Comparison of ENCODE assay signal across 8 cellular contexts in the genomic region with DNA sequence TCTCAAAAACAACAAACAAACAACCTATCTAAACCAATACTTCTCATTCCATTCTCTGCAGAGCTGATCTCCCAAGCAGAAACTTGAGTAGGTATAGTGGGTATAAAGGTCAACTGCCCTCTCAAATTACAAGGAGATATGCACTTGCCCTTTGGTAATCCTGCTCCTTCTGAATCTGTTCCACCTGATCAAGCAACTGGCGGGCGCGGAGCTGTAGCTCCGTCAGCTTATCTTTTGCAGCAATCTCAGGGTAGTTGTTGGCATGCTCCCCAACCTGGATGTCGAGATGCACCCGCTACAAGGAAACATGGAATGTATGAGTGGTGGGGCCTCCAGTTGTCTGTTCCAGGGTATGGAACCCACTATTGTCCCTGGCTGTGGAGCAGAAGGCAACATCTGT. TPM values are rescaled to one million over a fixed set of nuclear protein-coding genes. Genes with fewer than 3 reads are reported as not detected.
DNase-seq lines count a peak whose midpoint lies in the region; ATAC-seq and TF ChIP-seq lines count a peak whose summit lies in the region.

No MANE protein-coding gene starts in this region.

- H3K4me1 ChIP-seq in DOHH2 (ENCODE audit: control insufficient read depth, low read length) (peaks cover 30% of the 10 kb centered on the region), PC-9 (replicated peaks; ENCODE audit: insufficient read depth) (peaks cover 27% of the 10 kb centered on the region), esophagus muscularis mucosa (peaks cover 16 to 32% (median 28%) of the 10 kb centered on the region in 4 donors)

- peaks cover 2% of the 10 kb centered on the region for H3K27me3 Mint-ChIP-seq in progenitor cell of endocrine pancreas

- peaks cover 17% of the 10 kb centered on the region for H3K36me3 Mint-ChIP-seq in progenitor cell of endocrine pancreas (ENCODE audit: insufficient read depth)

- H3K4me1 Mint-ChIP-seq in progenitor cell of endocrine pancreas (ENCODE audit: low read depth), result peaks cover 15% of the 10 kb centered on the region

- H2AFZ ChIP-seq in PC-9, result peak overlapping the region; percentile 88; the same call in 1 of the 2 replicates

- POLR2A ChIA-PET in PC-9 (lab: Charles Lee; ENCODE audit: unreplicated experiment), result interaction anchor here (0.6 to 1.3 kb wide), 9 partner anchors 213 to 584 kb away, joined by 3 to 6 read pairs (median 3); no protein-coding TSS in a partner anchor

- peak overlapping the region; percentile 87 for H3K4me3 Mint-ChIP-seq in progenitor cell of endocrine pancreas (ENCODE audit: low read depth)

- H3K79me2 ChIP-seq in DOHH2 (ENCODE audit: control insufficient read depth, low read length), result peaks cover 47% of the 10 kb centered on the region
- peaks cover 41% of the 10 kb centered on the region for H3K79me2 ChIP-seq in PC-9 (ENCODE audit: low read depth)

- H3K27ac Mint-ChIP-seq in progenitor cell of endocrine pancreas, result peak overlapping the region; percentile 98

- no peaks in the 10 kb centered on the region for H3K9me3 Mint-ChIP-seq in progenitor cell of endocrine pancreas (ENCODE audit: low read depth)

- no peaks in the 10 kb centered on the region for H4K20me1 ChIP-seq in DOHH2 (ENCODE audit: control insufficient read depth, insufficient read depth, low read depth, low read length)
- H4K20me1 ChIP-seq in PC-9 (ENCODE audit: insufficient read depth), result peaks cover 5% of the 10 kb centered on the region

- H3K27ac ChIP-seq in DOHH2 (ENCODE audit: low read depth, low read length) (peak overlapping the region; percentile 69), PC-9 (peak overlapping the region; percentile 78), esophagus muscularis mucosa (replicated peaks in 1 of 4) (peak overlapping the region; percentile 94 to 98 (median 96))

- intact Hi-C loops in PC-9 (cut with micrococcal nuclease; ENCODE audit: unreplicated experiment), result loop anchor here (10.0 kb wide), 1 partner anchor 404 kb away; no protein-coding TSS in a partner anchor
- intact Hi-C loops in esophagus muscularis mucosa (cut with DNase I), result loop anchor here (10.0 kb wide), 1 partner anchor 404 kb away; no protein-coding TSS in a partner anchor

- TSS peak; percentile 28 for BruUV-seq in PC-9 (replicated peaks; lab: Mats Ljungman, UMichigan)

- TF ChIP-seq CTCF in DOHH2 (IDR thresholded peaks at IDR 0.05; ENCODE audit: low read depth, low read length, poor library complexity, severe bottlenecking) (no peak), PC-9 (conservative IDR thresholded peaks at IDR 0.05) (no peak), esophagus muscularis mucosa (IDR thresholded peaks at IDR 0.05) (no peak), progenitor cell of endocrine pancreas (IDR thresholded peaks at IDR 0.05; ENCODE audit: unreplicated experiment) (no peak)

- H3K9me2 ChIP-seq in DOHH2 (replicated peaks; ENCODE audit: control insufficient read depth, low read length) (no peaks in the 10 kb centered on the region), PC-9 (ENCODE audit: insufficient read depth) (no peaks in the 10 kb centered on the region)

- TF ChIP-seq POLR2A in esophagus muscularis mucosa (IDR thresholded peaks at IDR 0.05; ENCODE audit: low read depth) (no peak), GM18505 (IDR thresholded peaks at IDR 0.05; ENCODE audit: borderline replicate concordance, extremely low read depth, insufficient read depth, insufficient read length) (no peak)

- 69% methylated on average over 5 of the region's 6 CpGs for WGBS in esophagus muscularis mucosa

- H3F3A ChIP-seq in DOHH2 (ENCODE audit: control insufficient read depth, insufficient read depth) (peaks cover 13% of the 10 kb centered on the region), PC-9 (ENCODE audit: insufficient read depth, low read depth) (peaks cover 61% of the 10 kb centered on the region)

- DNase-seq in PC-9 (peak; percentile 73 to 97), esophagus muscularis mucosa (ENCODE audit: extremely low spot score) (no peak), progenitor cell of endocrine pancreas (ENCODE audit: low spot score, unreplicated experiment) (no peak), hepatic stellate cell (ENCODE audit: low spot score) (no peak)

- ATAC-seq in GM19035 (IDR thresholded peaks at IDR 0.05; ENCODE audit: unreplicated experiment), result no peak
- no peak for ATAC-seq in HG03460 (IDR thresholded peaks at IDR 0.05; ENCODE audit: unreplicated experiment)
- no peak for ATAC-seq in GM18505 (IDR thresholded peaks at IDR 0.05; ENCODE audit: unreplicated experiment)

- H3K36me3 ChIP-seq in DOHH2 (ENCODE audit: control insufficient read depth, low read length), result peaks cover 50% of the 10 kb centered on the region
- H3K36me3 ChIP-seq in PC-9 (ENCODE audit: low read depth), result peaks cover 24% of the 10 kb centered on the region
- peaks cover 17 to 51% (median 34%) of the 10 kb centered on the region in 4 donors for H3K36me3 ChIP-seq in esophagus muscularis mucosa

- H3K27me3 ChIP-seq in DOHH2 (ENCODE audit: control insufficient read depth, low read length) (no peaks in the 10 kb centered on the region), PC-9 (ENCODE audit: insufficient read depth, low read depth) (no peaks in the 10 kb centered on the region), esophagus muscularis mucosa (no peaks in the 10 kb centered on the region)

- H3K4me2 ChIP-seq in DOHH2 (ENCODE audit: low read length) (peak overlapping the region; percentile 95), PC-9 (peak overlapping the region; percentile 99)

- no peak for TF ChIP-seq EP300 in esophagus muscularis mucosa (IDR thresholded peaks at IDR 0.05)

- H3K9me3 ChIP-seq in DOHH2 (ENCODE audit: control insufficient read depth, insufficient read depth, low read length) (no peaks in the 10 kb centered on the region), PC-9 (ENCODE audit: insufficient read depth, low read depth) (no peaks in the 10 kb centered on the region), esophagus muscularis mucosa (no peaks in the 10 kb centered on the region)

- CTCF ChIA-PET in PC-9 (lab: Charles Lee), result interaction anchor here (0.5 to 1.4 kb wide), 3 partner anchors 241 to 300 kb away, joined by 3 read pairs; no protein-coding TSS in a partner anchor

- H3K4me3 ChIP-seq in DOHH2 (ENCODE audit: low read length) (peak overlapping the region; percentile 89), PC-9 (peak overlapping the region; percentile 92), esophagus muscularis mucosa (peak overlapping the region; percentile 82 to 97 (median 84))

RNA-seq across cellular contexts. Expression of a gene that starts 1.1 kb away (rescaled TPM):
- total RNA-seq in PC-9 (2021), result 134 and 161 TPM in 2 replicates
- total RNA-seq in esophagus muscularis mucosa, result 100 to 1,000 TPM in 2 of 4 donors, 10 to 100 TPM in 2; 82.3 to 154 (median 116) TPM
- total RNA-seq in progenitor cell of endocrine pancreas, result 117 and 119 TPM in 2 replicates

RNA-seq across cellular contexts. Expression of a gene that starts 7.2 kb away (rescaled TPM):
- total RNA-seq in PC-9 (2021) (113 and 125 TPM in 2 replicates), esophagus muscularis mucosa (10 to 100 TPM; 35.3 to 54.2 (median 49.4) TPM), progenitor cell of endocrine pancreas (111 and 120 TPM in 2 replicates)

RNA-seq across cellular contexts. Expression of a gene that starts 25.5 kb away (rescaled TPM):
- 93.6 and 135 TPM in 2 replicates for total RNA-seq in PC-9 (2021)
- total RNA-seq in esophagus muscularis mucosa, result 100 to 1,000 TPM; 135 to 184 (median 145) TPM
- 93.5 and 105 TPM in 2 replicates for total RNA-seq in progenitor cell of endocrine pancreas

RNA-seq across cellular contexts. Expression of a gene that starts 39.8 kb away (rescaled TPM):
- total RNA-seq in PC-9 (2021), result 0.28 and 0.30 TPM in 2 replicates
- total RNA-seq in esophagus muscularis mucosa, result under 1 TPM in 2 of 4 donors, not detected in 2; 0.17 to 0.57 TPM
- total RNA-seq in progenitor cell of endocrine pancreas, result 21.0 and 21.2 TPM in 2 replicates

Comparison
In these comparisons a context has a peak if more than half of its experiments do, and no peak if none do; other contexts are left out.
1. DNase-seq: peak in PC-9 (2 of 2); none in esophagus muscularis mucosa (single experiment), progenitor cell of endocrine pancreas (single experiment) and hepatic stellate cell (single experiment).
2. Peak in every context shown above with its lines, with median percentiles within 50 percentile points of each other: H3K27ac ChIP-seq and H3K4me3 ChIP-seq.